Comparison of ENCODE assay signal across 7 cellular contexts in the genomic region with DNA sequence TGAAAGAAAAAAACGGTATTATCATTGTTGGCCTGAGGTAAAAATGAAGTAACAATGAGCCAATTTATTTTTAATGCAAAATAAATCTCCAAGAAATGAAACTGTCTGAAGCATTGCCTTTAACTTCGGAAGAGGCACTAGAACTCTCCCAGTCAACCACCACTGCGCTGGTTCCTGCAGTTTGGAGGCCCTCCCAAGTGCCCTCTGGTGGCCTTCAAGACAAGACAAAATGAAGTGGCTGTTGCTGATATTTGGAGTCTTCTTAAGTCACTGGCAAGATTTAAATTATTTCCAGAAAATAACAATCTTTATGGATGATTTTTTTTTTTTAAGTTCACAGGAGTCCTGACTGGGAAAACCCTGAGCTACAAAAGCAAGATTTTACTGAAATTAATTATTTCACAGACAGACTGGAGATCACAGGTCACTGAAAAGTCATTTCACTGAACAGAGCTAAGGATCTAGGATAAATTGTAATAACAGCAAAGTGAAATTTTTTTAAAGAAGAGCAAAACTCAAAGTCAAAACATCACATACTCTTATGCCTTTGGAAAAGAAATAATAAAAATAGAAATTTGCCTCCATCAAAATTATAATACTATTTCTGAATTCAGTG. TPM values are rescaled to one million over a fixed set of nuclear protein-coding genes. Genes with fewer than 3 reads are reported as not detected.
DNase-seq lines count a peak whose midpoint lies in the region; ATAC-seq and TF ChIP-seq lines count a peak whose summit lies in the region.

No MANE protein-coding gene starts in this region.

- H3K9me3 Mint-ChIP-seq in chondrocyte (ENCODE audit: low read depth) = no peaks in the 10 kb centered on the region

- peak; percentile 67 for ATAC-seq in left lobe of liver
- ATAC-seq in HG03280 (IDR thresholded peaks at IDR 0.05; ENCODE audit: unreplicated experiment) = no peak

- H3K4me3 Mint-ChIP-seq in chondrocyte (ENCODE audit: unreplicated experiment) = no peak overlapping the region

- peak; percentile 21 for DNase-seq in GM04503 (ENCODE audit: low read depth)
- DNase-seq in SK-N-DZ (ENCODE audit: low spot score) = peak; percentile 64
- no peak for DNase-seq in chondrocyte (ENCODE audit: low spot score)
- DNase-seq in left lobe of liver (ENCODE audit: low spot score) = no peak
- peak in 27 of 49 donors; percentile 22 to 67 (median 46) for DNase-seq in substantia nigra (lab: John Stamatoyannopoulos, UW)

- no peaks in the 10 kb centered on the region for H3K27me3 Mint-ChIP-seq in chondrocyte (ENCODE audit: low read depth)

- TF ChIP-seq CTCF in LNCAP (IDR thresholded peaks at IDR 0.05) (peak; percentile 85), chondrocyte (IDR thresholded peaks at IDR 0.05) (peak; percentile 96)

- H3K27ac Mint-ChIP-seq in chondrocyte (ENCODE audit: unreplicated experiment) = peak overlapping the region; percentile 4

- no peak overlapping the region for H3K27ac ChIP-seq in substantia nigra (ENCODE audit: low read depth, low read length, poor library complexity, severe bottlenecking)

- peaks cover 44% of the 10 kb centered on the region for H3K4me1 Mint-ChIP-seq in chondrocyte (ENCODE audit: low read depth)

- H3K36me3 Mint-ChIP-seq in chondrocyte (ENCODE audit: low read depth) = peaks cover 36% of the 10 kb centered on the region

RNA-seq across cellular contexts. Expression of a gene that starts 58.2 kb away (rescaled TPM):
- polyA plus RNA-seq in SK-N-DZ (2014; cell fraction: cytosol; rRNA removed) = 18.6 and 20.7 TPM in 2 replicates
- polyA plus RNA-seq in SK-N-DZ (2014; cell fraction: nucleus; rRNA removed) = 28.1 and 68.4 TPM in 2 replicates
- 61.2 to 63.3 TPM (median 61.7 TPM) in 3 replicates for total RNA-seq in chondrocyte
- total RNA-seq in left lobe of liver = 35.2 TPM

Comparison
In these comparisons a context has a peak if more than half of its experiments do, and no peak if none do; other contexts are left out.
1. DNase-seq: peak in GM04503 (single experiment), SK-N-DZ (single experiment) and substantia nigra (27 of 49); none in chondrocyte (single experiment) and left lobe of liver (single experiment).